8 cellular contexts compared by ENCODE assay signal in genomic region chr2:148643998-148644884, GRCh38. TPM values are rescaled to one million over a fixed set of nuclear protein-coding genes. Genes with fewer than 3 reads are reported as not detected.
DNase-seq lines count a peak whose midpoint lies in the region; ATAC-seq, FAIRE-seq and TF ChIP-seq lines count a peak whose summit lies in the region.

Gene EPC2, plus strand, starts transcription at chr2:148644751. Its CDS starts 267 bp downstream, at chr2:148645018.

- H3K4me1 ChIP-seq in psoas muscle (peaks cover 21% of the 10 kb centered on the region), urinary bladder (ENCODE audit: insufficient read depth) (no peaks in the 10 kb centered on the region)

- DNase-seq in GM12892 (ENCODE audit: insufficient read length): peak; percentile 62
- peak; percentile 68 to 93 (median 92) for DNase-seq in NCI-H1417 (lab: John Stamatoyannopoulos, UW)
- peak; percentile 83 to 87 (median 86) for DNase-seq in T-helper 17 cell
- DNase-seq in amygdala (lab: John Stamatoyannopoulos, UW): peak; percentile 22 to 97 (median 84)
- peak; percentile 94 for DNase-seq in left ventricle myocardium superior
- DNase-seq in psoas muscle: peak; percentile 87 to 94

- TF ChIP-seq CTCF in psoas muscle (IDR thresholded peaks at IDR 0.05): no peak

- peaks cover 27% of the 10 kb centered on the region for H3K4me1 Mint-ChIP-seq in T-helper 17 cell

- peaks cover 4% of the 10 kb centered on the region for H3K36me3 Mint-ChIP-seq in T-helper 17 cell (ENCODE audit: low read depth)

- no peaks in the 10 kb centered on the region for H3K27me3 Mint-ChIP-seq in T-helper 17 cell

- H3K27ac Mint-ChIP-seq in T-helper 17 cell: peak within 1 kb of the TSS; percentile 95

- ATAC-seq in HG02678 (IDR thresholded peaks at IDR 0.05; ENCODE audit: unreplicated experiment) (peak; percentile 62), T-helper 17 cell (peak; percentile 63), left ventricle myocardium superior (peak; percentile 94), psoas muscle (peak; percentile 89 to 93 (median 91))

- H3K4me3 ChIP-seq in psoas muscle (peak within 1 kb of the TSS; percentile 82), urinary bladder (ENCODE audit: low read depth, low read length) (peak within 1 kb of the TSS; percentile 87)

- H3K27me3 ChIP-seq in psoas muscle (ENCODE audit: insufficient read depth in 3 of 3, low read length in 2 of 3): no peaks in the 10 kb centered on the region

- WGBS in psoas muscle, 3 donors: 0 to 1% (median 0%) methylated on average over 38 to 93 of the region's 94 CpGs
- WGBS in urinary bladder: under 1% methylated on average over 92 of the region's 94 CpGs

- H3K36me3 ChIP-seq in psoas muscle (ENCODE audit: insufficient read depth in 1 of 2, low read depth in 1 of 2): no peaks in the 10 kb centered on the region
- no peaks in the 10 kb centered on the region for H3K36me3 ChIP-seq in urinary bladder (ENCODE audit: insufficient read depth)

- FAIRE-seq in GM12892 (lab: Jason Lieb, UNC): peak; percentile 100

- peak within 1 kb of the TSS; percentile 99 for H3K4me3 Mint-ChIP-seq in T-helper 17 cell

- intact Hi-C loops in left ventricle myocardium superior (cut with micrococcal nuclease) (no loop called here), psoas muscle (cut with DNase I) (loop anchor here in 1 of 2 donors (5.0 kb wide), 1 partner anchor 348 kb away; no protein-coding TSS in a partner anchor)

- H3K9me3 ChIP-seq in T-helper 17 cell (ENCODE audit: control insufficient read depth, low read length, poor library complexity, severe bottlenecking) (no peaks in the 10 kb centered on the region), psoas muscle (no peaks in the 10 kb centered on the region)

- peak within 1 kb of the TSS; percentile 97 for H3K27ac ChIP-seq in psoas muscle
- H3K27ac ChIP-seq in urinary bladder (ENCODE audit: low read depth): peak within 1 kb of the TSS; percentile 99

- peak; percentile 87 for TF ChIP-seq POLR2A in GM12892 (IDR thresholded peaks at IDR 0.05; ENCODE audit: low read depth, low read length)

RNA-seq across cellular contexts. Expression of gene EPC2, which starts in this region (rescaled TPM):
- 8.1 TPM for polyA plus RNA-seq in GM12892 (2012; ENCODE audit: missing spikeins)
- total RNA-seq in T-helper 17 cell (10 to 100 TPM; 76.5 to 89.0 TPM), left ventricle myocardium superior (24.2 TPM), psoas muscle (10 to 100 TPM; 15.7 to 21.4 (median 16.9) TPM), urinary bladder (80.9 TPM)
- polyA plus RNA-seq in psoas muscle (10 to 100 TPM in 2 of 3 donors, 1 to 10 TPM in 1; 6.3 to 10.7 (median 10.1) TPM), urinary bladder (18.9 TPM)

Comparison
In these comparisons a context has a peak if more than half of its experiments do, and no peak if none do; other contexts are left out.
1. Peak in every context shown above with its lines: DNase-seq, ATAC-seq, H3K4me3 ChIP-seq and H3K27ac ChIP-seq.